1 cellular context compared by ENCODE assay signal in genomic region chr17:70936724-70937123, GRCh38.
TF ChIP-seq lines count a peak whose summit lies in the region.

No MANE protein-coding gene starts in this region.

TF ChIP-seq in liver, 16 proteins besides CTCF, POLR2A, EP300 and RAD21 (continued from another document):
- TF ChIP-seq ATF3 (IDR thresholded peaks at IDR 0.05) (no peak), TAF1 (conservative IDR thresholded peaks at IDR 0.05) (no peak), SP1 (IDR thresholded peaks at IDR 0.05) (peak; percentile 42), FOXA1 (IDR thresholded peaks at IDR 0.05) (no peak), RXRA (IDR thresholded peaks at IDR 0.05) (peak; percentile 32 to 76), YY1 (IDR thresholded peaks at IDR 0.05) (peak; percentile 30), MAX (IDR thresholded peaks at IDR 0.05) (peak; percentile 53), REST (IDR thresholded peaks at IDR 0.05) (no peak)
